Comparison of ENCODE assay signal across 1 cellular context in genomic region chr9:6695121-6695814, GRCh38.
TF ChIP-seq lines count a peak whose summit lies in the region.

No MANE protein-coding gene starts in this region.

TF ChIP-seq in GM23338, 12 proteins besides CTCF, POLR2A, EP300 and RAD21 (continued from another document):
- TF ChIP-seq ZNF331 (CRISPR knock-in tag; IDR thresholded peaks at IDR 0.05; ENCODE audit: low read depth) (no peak), CREB1 (CRISPR knock-in tag; IDR thresholded peaks at IDR 0.05; ENCODE audit: low read depth) (no peak), ETS1 (IDR thresholded peaks at IDR 0.05) (no peak), ZNF462 (CRISPR knock-in tag; IDR thresholded peaks at IDR 0.05) (no peak), POLR2AphosphoS5 (IDR thresholded peaks at IDR 0.05; ENCODE audit: low read depth) (no peak), EZH2 (IDR thresholded peaks at IDR 0.05; ENCODE audit: low read depth, unreplicated experiment) (no peak)
